In the genomic region with DNA sequence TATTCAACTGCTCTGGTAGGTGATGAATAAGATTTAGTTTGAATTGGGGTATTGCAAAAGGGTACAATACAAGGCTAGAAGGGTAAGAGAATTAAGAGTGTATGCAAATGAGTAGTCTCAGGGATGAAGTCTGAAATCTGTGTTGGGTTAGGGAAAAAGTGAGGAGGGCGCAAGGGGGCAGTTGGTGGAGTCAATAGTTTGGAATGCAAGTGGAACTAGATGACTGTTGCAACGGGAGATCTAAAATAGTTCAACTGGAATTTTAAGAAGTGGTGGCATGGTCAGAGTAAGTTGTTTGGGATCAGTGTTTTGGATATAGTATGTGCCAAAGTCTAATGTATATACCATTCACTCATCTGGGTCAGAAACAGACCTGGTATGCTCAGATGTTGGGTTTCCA, we compare ENCODE assay signal across 24 cellular contexts.
DNase-seq lines count a peak whose midpoint lies in the region; ATAC-seq, FAIRE-seq and TF ChIP-seq lines count a peak whose summit lies in the region.
"Had no signal": no experiment of that assay in that cellular context is flagged by ENCODE, and none has a peak within 500 bp of the region (broad histone marks: within the 10 kb centered on the region; RNA-seq: fewer than 3 reads in every experiment).

No MANE protein-coding gene starts in this region.

- no peaks in the 10 kb centered on the region for H4K20me1 ChIP-seq in astrocyte (ENCODE audit: insufficient read depth, low read length)
- H4K20me1 ChIP-seq in neural progenitor cell (ENCODE audit: low read depth): no peaks in the 10 kb centered on the region

- no peaks in the 10 kb centered on the region for H3F3A ChIP-seq in neural progenitor cell (ENCODE audit: low read depth)

- H3K4me1 Mint-ChIP-seq in astrocyte (ENCODE audit: low read depth, unreplicated experiment) (peaks cover 7% of the 10 kb centered on the region), neural progenitor cell (no peaks in the 10 kb centered on the region)
- H3K4me1 Mint-ChIP-seq in activated T-cell treated with anti-CD3 and anti-CD28 coated beads, Interleukin-2, amount 50 U/mL, for 24 hours (ENCODE audit: low read depth): no peaks in the 10 kb centered on the region
- H3K4me1 Mint-ChIP-seq: CD14-positive monocyte; CD8-positive, alpha-beta memory T cell had no signal

- peak; percentile 31 for DNase-seq in EL
- DNase-seq in HT1080 (ENCODE audit: low read depth): peak; percentile 1
- peak; percentile 38 for DNase-seq in astrocyte (ENCODE audit: low read depth)
- DNase-seq in neural progenitor cell (ENCODE audit: low spot score): no peak
- DNase-seq in left ventricle myocardium superior: no peak
- no peak for DNase-seq in pancreas
- DNase-seq in activated T-cell treated with anti-CD3 and anti-CD28 coated beads, Interleukin-2, amount 50 U/mL, for 24 hours: no peak
- DNase-seq: 8988T; ACHN; BE2C; CD8-positive, alpha-beta memory T cell; KBM-7; MG63; NCI-H1417; NCI-H1694; NCI-H2029 treated with DMSO at 0.1 percent for 48 hours; NCI-H2227 treated with DMSO at 0.1 percent for 48 hours; NCI-H69; SHP77 treated with DMSO at 0.1 percent for 48 hours had no signal

- H3K27ac Mint-ChIP-seq in astrocyte (ENCODE audit: unreplicated experiment) (no peak overlapping the region), neural progenitor cell (no peak overlapping the region)
- no peak overlapping the region for H3K27ac Mint-ChIP-seq in activated T-cell treated with anti-CD3 and anti-CD28 coated beads, Interleukin-2, amount 50 U/mL, for 24 hours
- H3K27ac Mint-ChIP-seq: CD14-positive monocyte; CD8-positive, alpha-beta memory T cell had no signal

- H3K27me3 ChIP-seq in astrocyte (ENCODE audit: insufficient read depth, low read length) (no peaks in the 10 kb centered on the region), neural progenitor cell (no peaks in the 10 kb centered on the region), pancreas (no peaks in the 10 kb centered on the region)
- H3K27me3 ChIP-seq: BE2C, MG63 had no signal

- H3K36me3 Mint-ChIP-seq in astrocyte (ENCODE audit: low read depth, unreplicated experiment) (no peaks in the 10 kb centered on the region), neural progenitor cell (no peaks in the 10 kb centered on the region)
- no peaks in the 10 kb centered on the region for H3K36me3 Mint-ChIP-seq in activated T-cell treated with anti-CD3 and anti-CD28 coated beads, Interleukin-2, amount 50 U/mL, for 24 hours (ENCODE audit: low read depth)
- H3K36me3 Mint-ChIP-seq: CD14-positive monocyte; CD8-positive, alpha-beta memory T cell had no signal

- WGBS in pancreas, 2 donors: 90% methylated on average over 2 of the region's 2 CpGs

- H3K4me3 ChIP-seq in astrocyte (ENCODE audit: insufficient read depth, low read depth, low read length): no peak overlapping the region
- no peak overlapping the region for H3K4me3 ChIP-seq in neural progenitor cell
- no peak overlapping the region for H3K4me3 ChIP-seq in pancreas
- H3K4me3 ChIP-seq: MG63, SK-N-MC had no signal

- intact Hi-C loops in left ventricle myocardium superior (cut with micrococcal nuclease) (no loop called here), pancreas (cut with DNase I) (no loop called here)

- TF ChIP-seq CTCF in astrocyte (IDR thresholded peaks at IDR 0.05; ENCODE audit: insufficient read depth, low read depth, low read length) (no peak), neural progenitor cell (IDR thresholded peaks at IDR 0.05) (no peak), pancreas (IDR thresholded peaks at IDR 0.05) (no peak)

- H2AFZ ChIP-seq in astrocyte (ENCODE audit: low read depth, low read length): no peak overlapping the region
- H2AFZ ChIP-seq in neural progenitor cell (replicated peaks): peak overlapping the region; percentile 5

- H3K4me2 ChIP-seq in astrocyte (ENCODE audit: low read length) (no peak overlapping the region), neural progenitor cell (no peak overlapping the region)

- H3K36me3 ChIP-seq in astrocyte (ENCODE audit: insufficient read depth, low read length): no peaks in the 10 kb centered on the region
- H3K36me3 ChIP-seq in neural progenitor cell: no peaks in the 10 kb centered on the region
- no peaks in the 10 kb centered on the region for H3K36me3 ChIP-seq in pancreas
- H3K36me3 ChIP-seq: BE2C, MG63 had no signal

- H3K4me3 Mint-ChIP-seq in astrocyte (ENCODE audit: unreplicated experiment) (no peak overlapping the region), neural progenitor cell (no peak overlapping the region)
- no peak overlapping the region for H3K4me3 Mint-ChIP-seq in activated T-cell treated with anti-CD3 and anti-CD28 coated beads, Interleukin-2, amount 50 U/mL, for 24 hours
- H3K4me3 Mint-ChIP-seq: CD14-positive monocyte; CD8-positive, alpha-beta memory T cell had no signal

- FAIRE-seq in astrocyte (lab: Jason Lieb, UNC) (no peak), pancreas (lab: Jason Lieb, UNC) (no peak)
- FAIRE-seq: G401.6 had no signal

- H3K9ac ChIP-seq in astrocyte (ENCODE audit: low read length) (no peak overlapping the region), neural progenitor cell (no peak overlapping the region)

- H3K27me3 Mint-ChIP-seq in astrocyte (ENCODE audit: low read depth, unreplicated experiment) (no peaks in the 10 kb centered on the region), neural progenitor cell (ENCODE audit: insufficient read depth, low read depth) (no peaks in the 10 kb centered on the region)
- no peaks in the 10 kb centered on the region for H3K27me3 Mint-ChIP-seq in activated T-cell treated with anti-CD3 and anti-CD28 coated beads, Interleukin-2, amount 50 U/mL, for 24 hours
- H3K27me3 Mint-ChIP-seq: CD8-positive, alpha-beta memory T cell had no signal

- ATAC-seq in left ventricle myocardium superior (no peak), pancreas (no peak)
- ATAC-seq: HCT116, Panc1 had no signal

- H3K27ac ChIP-seq in astrocyte (ENCODE audit: low read depth, low read length): no peak overlapping the region
- H3K27ac ChIP-seq in neural progenitor cell: no peak overlapping the region
- H3K27ac ChIP-seq in pancreas: no peak overlapping the region
- H3K27ac ChIP-seq: SK-N-MC had no signal

- peaks cover 3% of the 10 kb centered on the region for H3K9me3 Mint-ChIP-seq in astrocyte (ENCODE audit: unreplicated experiment)
- peaks cover 10% of the 10 kb centered on the region for H3K9me3 Mint-ChIP-seq in neural progenitor cell
- no peaks in the 10 kb centered on the region for H3K9me3 Mint-ChIP-seq in activated T-cell treated with anti-CD3 and anti-CD28 coated beads, Interleukin-2, amount 50 U/mL, for 24 hours

- H3K79me2 ChIP-seq in astrocyte (ENCODE audit: insufficient read depth, low read length) (no peaks in the 10 kb centered on the region), neural progenitor cell (ENCODE audit: low read depth) (no peaks in the 10 kb centered on the region)

- no peaks in the 10 kb centered on the region for H3K9me3 ChIP-seq in astrocyte (ENCODE audit: insufficient read depth, low read depth, low read length)
- no peaks in the 10 kb centered on the region for H3K9me3 ChIP-seq in neural progenitor cell (ENCODE audit: low read depth)
- no peaks in the 10 kb centered on the region for H3K9me3 ChIP-seq in pancreas
- H3K9me3 ChIP-seq: BE2C, MG63 had no signal

- H3K4me1 ChIP-seq in astrocyte (ENCODE audit: insufficient read depth, low read length) (no peaks in the 10 kb centered on the region), neural progenitor cell (peaks cover 2% of the 10 kb centered on the region), pancreas (no peaks in the 10 kb centered on the region)
- H3K4me1 ChIP-seq: BE2C had no signal

Comparison
In these comparisons a context has a peak if more than half of its experiments do, and no peak if none do; other contexts are left out.
1. DNase-seq: peak in EL (single experiment), HT1080 (single experiment) and astrocyte (single experiment); none in neural progenitor cell (single experiment), left ventricle myocardium superior (single experiment), pancreas (0 of 6) and activated T-cell treated with anti-CD3 and anti-CD28 coated beads, Interleukin-2, amount 50 U/mL, for 24 hours (single experiment).